ENCODE assay signal across 1 cellular context in the genomic region with DNA sequence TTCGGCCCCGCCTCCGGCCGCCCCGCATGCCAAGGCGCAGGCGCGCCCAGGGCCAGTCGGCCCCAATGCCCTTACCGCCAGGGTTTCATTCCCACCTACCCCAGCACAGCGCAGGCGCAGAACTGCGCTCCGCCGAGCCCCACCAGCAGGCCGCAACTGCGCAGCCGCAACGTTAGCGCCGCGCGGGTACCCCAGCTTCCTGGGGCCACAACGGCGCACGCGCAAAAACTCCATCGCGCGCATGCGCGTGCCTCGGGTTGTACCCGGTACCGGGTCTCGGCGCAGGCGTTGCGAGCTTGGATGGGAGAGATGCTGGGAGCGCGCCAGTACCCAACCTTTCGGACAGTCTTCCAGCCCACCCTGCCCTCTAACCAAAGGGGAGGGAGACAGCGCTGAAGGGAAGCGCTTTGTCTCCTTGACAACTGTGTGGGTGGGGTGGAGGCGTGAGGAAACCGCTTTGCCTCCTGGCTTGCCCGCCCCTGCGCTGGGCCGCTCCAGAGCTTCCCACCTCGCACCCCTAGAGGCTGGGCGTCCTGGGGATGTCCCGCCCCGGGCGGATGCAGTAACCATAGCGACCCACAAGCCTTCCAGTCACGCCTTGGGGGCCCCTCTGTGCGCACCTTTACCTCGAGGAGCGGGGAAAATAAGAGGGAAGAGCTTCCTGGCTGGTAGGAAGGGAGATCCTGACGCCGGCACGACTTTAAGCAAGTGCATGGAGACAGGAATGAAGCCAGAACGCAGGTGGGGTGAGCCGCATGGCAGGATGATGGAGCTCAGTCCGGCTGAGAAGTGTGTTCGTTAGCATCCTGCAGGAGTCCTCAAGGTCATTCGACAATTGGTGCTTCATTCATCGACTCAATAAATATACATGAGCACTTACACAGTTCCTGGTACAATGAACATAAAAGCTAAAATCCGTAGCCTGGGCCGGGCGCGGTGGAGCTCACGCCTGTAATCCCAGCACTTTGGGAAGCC.
TF ChIP-seq lines count a peak whose summit lies in the region.

No MANE protein-coding gene starts in this region.

TF ChIP-seq in HepG2, 621 proteins besides CTCF, POLR2A, EP300 and RAD21 (continued from another document and continues in another):
- no peak for TF ChIP-seq ZNF138 (CRISPR knock-in tag; IDR thresholded peaks at IDR 0.05; ENCODE audit: low read depth)
- TF ChIP-seq ZNF350 (CRISPR knock-in tag; IDR thresholded peaks at IDR 0.05; ENCODE audit: borderline replicate concordance, low read depth), result peak; percentile 57
- TF ChIP-seq, protein P1, sequence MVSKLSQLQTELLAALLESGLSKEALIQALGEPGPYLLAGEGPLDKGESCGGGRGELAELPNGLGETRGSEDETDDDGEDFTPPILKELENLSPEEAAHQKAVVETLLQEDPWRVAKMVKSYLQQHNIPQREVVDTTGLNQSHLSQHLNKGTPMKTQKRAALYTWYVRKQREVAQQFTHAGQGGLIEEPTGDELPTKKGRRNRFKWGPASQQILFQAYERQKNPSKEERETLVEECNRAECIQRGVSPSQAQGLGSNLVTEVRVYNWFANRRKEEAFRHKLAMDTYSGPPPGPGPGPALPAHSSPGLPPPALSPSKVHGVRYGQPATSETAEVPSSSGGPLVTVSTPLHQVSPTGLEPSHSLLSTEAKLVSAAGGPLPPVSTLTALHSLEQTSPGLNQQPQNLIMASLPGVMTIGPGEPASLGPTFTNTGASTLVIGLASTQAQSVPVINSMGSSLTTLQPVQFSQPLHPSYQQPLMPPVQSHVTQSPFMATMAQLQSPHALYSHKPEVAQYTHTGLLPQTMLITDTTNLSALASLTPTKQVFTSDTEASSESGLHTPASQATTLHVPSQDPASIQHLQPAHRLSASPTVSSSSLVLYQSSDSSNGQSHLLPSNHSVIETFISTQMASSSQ (IDR thresholded peaks at IDR 0.05; ENCODE audit: low read depth), result no peak
- TF ChIP-seq, protein P1 (CRISPR knock-in tag; IDR thresholded peaks at IDR 0.05; ENCODE audit: borderline replicate concordance), result no peak
- TF ChIP-seq, protein P2, sequence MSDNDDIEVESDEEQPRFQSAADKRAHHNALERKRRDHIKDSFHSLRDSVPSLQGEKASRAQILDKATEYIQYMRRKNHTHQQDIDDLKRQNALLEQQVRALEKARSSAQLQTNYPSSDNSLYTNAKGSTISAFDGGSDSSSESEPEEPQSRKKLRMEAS (IDR thresholded peaks at IDR 0.05), result peak; percentile 55; the same call in 1 of the 2 replicates
- no peak for TF ChIP-seq ZNF253 (CRISPR knock-in tag; IDR thresholded peaks at IDR 0.05; ENCODE audit: borderline replicate concordance)
- TF ChIP-seq ZFP90 (CRISPR knock-in tag; IDR thresholded peaks at IDR 0.05; ENCODE audit: borderline replicate concordance), result no peak
- 0 out of 2 replicates have a peak, but pooled peaks have one; percentile 45 for TF ChIP-seq ZNF274 (CRISPR knock-in tag; IDR thresholded peaks at IDR 0.05)
- peak; percentile 77 for TF ChIP-seq ZNF501 (CRISPR knock-in tag; IDR thresholded peaks at IDR 0.05)
- TF ChIP-seq, protein P3, sequence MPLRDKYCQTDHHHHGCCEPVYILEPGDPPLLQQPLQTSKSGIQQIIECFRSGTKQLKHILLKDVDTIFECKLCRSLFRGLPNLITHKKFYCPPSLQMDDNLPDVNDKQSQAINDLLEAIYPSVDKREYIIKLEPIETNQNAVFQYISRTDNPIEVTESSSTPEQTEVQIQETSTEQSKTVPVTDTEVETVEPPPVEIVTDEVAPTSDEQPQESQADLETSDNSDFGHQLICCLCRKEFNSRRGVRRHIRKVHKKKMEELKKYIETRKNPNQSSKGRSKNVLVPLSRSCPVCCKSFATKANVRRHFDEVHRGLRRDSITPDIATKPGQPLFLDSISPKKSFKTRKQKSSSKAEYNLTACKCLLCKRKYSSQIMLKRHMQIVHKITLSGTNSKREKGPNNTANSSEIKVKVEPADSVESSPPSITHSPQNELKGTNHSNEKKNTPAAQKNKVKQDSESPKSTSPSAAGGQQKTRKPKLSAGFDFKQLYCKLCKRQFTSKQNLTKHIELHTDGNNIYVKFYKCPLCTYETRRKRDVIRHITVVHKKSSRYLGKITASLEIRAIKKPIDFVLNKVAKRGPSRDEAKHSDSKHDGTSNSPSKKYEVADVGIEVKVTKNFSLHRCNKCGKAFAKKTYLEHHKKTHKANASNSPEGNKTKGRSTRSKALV (CRISPR knock-in tag; IDR thresholded peaks at IDR 0.05), result peak; percentile 45; the same call in 1 of the 2 replicates
- 0 out of 2 replicates have a peak, but pooled peaks have one; percentile 43 for TF ChIP-seq NFATC3 (CRISPR knock-in tag; IDR thresholded peaks at IDR 0.05)
- TF ChIP-seq PAF1 (CRISPR knock-in tag; IDR thresholded peaks at IDR 0.05), result no peak
- peak; percentile 64; the same call in 1 of the 2 replicates for TF ChIP-seq KAT8 (CRISPR knock-in tag; IDR thresholded peaks at IDR 0.05)
- TF ChIP-seq SOX13 (IDR thresholded peaks at IDR 0.05), result no peak
- TF ChIP-seq SOX13 (CRISPR knock-in tag; conservative IDR thresholded peaks at IDR 0.05 in 1 of 2, IDR thresholded peaks at IDR 0.05 in 1 of 2), result peak in 1 of 2 experiments; percentile 16; a peak in 1 of 4 replicates
- TF ChIP-seq, protein P4, sequence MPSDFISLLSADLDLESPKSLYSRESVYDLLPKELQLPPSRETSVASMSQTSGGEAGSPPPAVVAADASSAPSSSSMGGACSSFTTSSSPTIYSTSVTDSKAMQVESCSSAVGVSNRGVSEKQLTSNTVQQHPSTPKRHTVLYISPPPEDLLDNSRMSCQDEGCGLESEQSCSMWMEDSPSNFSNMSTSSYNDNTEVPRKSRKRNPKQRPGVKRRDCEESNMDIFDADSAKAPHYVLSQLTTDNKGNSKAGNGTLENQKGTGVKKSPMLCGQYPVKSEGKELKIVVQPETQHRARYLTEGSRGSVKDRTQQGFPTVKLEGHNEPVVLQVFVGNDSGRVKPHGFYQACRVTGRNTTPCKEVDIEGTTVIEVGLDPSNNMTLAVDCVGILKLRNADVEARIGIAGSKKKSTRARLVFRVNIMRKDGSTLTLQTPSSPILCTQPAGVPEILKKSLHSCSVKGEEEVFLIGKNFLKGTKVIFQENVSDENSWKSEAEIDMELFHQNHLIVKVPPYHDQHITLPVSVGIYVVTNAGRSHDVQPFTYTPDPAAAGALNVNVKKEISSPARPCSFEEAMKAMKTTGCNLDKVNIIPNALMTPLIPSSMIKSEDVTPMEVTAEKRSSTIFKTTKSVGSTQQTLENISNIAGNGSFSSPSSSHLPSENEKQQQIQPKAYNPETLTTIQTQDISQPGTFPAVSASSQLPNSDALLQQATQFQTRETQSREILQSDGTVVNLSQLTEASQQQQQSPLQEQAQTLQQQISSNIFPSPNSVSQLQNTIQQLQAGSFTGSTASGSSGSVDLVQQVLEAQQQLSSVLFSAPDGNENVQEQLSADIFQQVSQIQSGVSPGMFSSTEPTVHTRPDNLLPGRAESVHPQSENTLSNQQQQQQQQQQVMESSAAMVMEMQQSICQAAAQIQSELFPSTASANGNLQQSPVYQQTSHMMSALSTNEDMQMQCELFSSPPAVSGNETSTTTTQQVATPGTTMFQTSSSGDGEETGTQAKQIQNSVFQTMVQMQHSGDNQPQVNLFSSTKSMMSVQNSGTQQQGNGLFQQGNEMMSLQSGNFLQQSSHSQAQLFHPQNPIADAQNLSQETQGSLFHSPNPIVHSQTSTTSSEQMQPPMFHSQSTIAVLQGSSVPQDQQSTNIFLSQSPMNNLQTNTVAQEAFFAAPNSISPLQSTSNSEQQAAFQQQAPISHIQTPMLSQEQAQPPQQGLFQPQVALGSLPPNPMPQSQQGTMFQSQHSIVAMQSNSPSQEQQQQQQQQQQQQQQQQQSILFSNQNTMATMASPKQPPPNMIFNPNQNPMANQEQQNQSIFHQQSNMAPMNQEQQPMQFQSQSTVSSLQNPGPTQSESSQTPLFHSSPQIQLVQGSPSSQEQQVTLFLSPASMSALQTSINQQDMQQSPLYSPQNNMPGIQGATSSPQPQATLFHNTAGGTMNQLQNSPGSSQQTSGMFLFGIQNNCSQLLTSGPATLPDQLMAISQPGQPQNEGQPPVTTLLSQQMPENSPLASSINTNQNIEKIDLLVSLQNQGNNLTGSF (CRISPR knock-in tag; IDR thresholded peaks at IDR 0.05), result no peak
- no peak for TF ChIP-seq ZNF792 (CRISPR knock-in tag; IDR thresholded peaks at IDR 0.05)
- TF ChIP-seq KLF9 (CRISPR knock-in tag; IDR thresholded peaks at IDR 0.05; ENCODE audit: low read depth), result no peak
- TF ChIP-seq ZNF850 (CRISPR knock-in tag; conservative IDR thresholded peaks at IDR 0.05), result no peak
- TF ChIP-seq, protein P5, sequence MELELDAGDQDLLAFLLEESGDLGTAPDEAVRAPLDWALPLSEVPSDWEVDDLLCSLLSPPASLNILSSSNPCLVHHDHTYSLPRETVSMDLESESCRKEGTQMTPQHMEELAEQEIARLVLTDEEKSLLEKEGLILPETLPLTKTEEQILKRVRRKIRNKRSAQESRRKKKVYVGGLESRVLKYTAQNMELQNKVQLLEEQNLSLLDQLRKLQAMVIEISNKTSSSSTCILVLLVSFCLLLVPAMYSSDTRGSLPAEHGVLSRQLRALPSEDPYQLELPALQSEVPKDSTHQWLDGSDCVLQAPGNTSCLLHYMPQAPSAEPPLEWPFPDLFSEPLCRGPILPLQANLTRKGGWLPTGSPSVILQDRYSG (CRISPR knock-in tag; IDR thresholded peaks at IDR 0.05), result no peak
- no peak for TF ChIP-seq ZBTB38 (CRISPR knock-in tag; IDR thresholded peaks at IDR 0.05)
- no peak for TF ChIP-seq ZNF431 (CRISPR knock-in tag; IDR thresholded peaks at IDR 0.05; ENCODE audit: borderline replicate concordance, low read depth)
- no peak for TF ChIP-seq FOXJ3 (CRISPR knock-in tag; IDR thresholded peaks at IDR 0.05; ENCODE audit: borderline replicate concordance)
- no peak for TF ChIP-seq ZMYM2 (CRISPR knock-in tag; IDR thresholded peaks at IDR 0.05)
- no peak for TF ChIP-seq ZNF101 (CRISPR knock-in tag; IDR thresholded peaks at IDR 0.05; ENCODE audit: borderline replicate concordance, low read depth)
- TF ChIP-seq, protein P6, sequence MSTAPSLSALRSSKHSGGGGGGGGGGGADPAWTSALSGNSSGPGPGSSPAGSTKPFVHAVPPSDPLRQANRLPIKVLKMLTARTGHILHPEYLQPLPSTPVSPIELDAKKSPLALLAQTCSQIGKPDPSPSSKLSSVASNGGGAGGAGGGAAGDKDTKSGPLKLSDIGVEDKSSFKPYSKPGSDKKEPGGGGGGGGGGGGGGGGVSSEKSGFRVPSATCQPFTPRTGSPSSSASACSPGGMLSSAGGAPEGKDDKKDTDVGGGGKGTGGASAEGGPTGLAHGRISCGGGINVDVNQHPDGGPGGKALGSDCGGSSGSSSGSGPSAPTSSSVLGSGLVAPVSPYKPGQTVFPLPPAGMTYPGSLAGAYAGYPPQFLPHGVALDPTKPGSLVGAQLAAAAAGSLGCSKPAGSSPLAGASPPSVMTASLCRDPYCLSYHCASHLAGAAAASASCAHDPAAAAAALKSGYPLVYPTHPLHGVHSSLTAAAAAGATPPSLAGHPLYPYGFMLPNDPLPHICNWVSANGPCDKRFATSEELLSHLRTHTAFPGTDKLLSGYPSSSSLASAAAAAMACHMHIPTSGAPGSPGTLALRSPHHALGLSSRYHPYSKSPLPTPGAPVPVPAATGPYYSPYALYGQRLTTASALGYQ (CRISPR knock-in tag; IDR thresholded peaks at IDR 0.05), result no peak
- peak; percentile 74; the same call in 1 of the 2 replicates for TF ChIP-seq ZNF839 (CRISPR knock-in tag; IDR thresholded peaks at IDR 0.05; ENCODE audit: borderline replicate concordance)
- peak; percentile 35; the same call in 1 of the 2 replicates for TF ChIP-seq MYC (CRISPR knock-in tag; IDR thresholded peaks at IDR 0.05; ENCODE audit: borderline replicate concordance)
- 0 out of 2 replicates have a peak, but pooled peaks have one; percentile 46 for TF ChIP-seq TAF1 (CRISPR knock-in tag; IDR thresholded peaks at IDR 0.05)
- TF ChIP-seq, protein P7, sequence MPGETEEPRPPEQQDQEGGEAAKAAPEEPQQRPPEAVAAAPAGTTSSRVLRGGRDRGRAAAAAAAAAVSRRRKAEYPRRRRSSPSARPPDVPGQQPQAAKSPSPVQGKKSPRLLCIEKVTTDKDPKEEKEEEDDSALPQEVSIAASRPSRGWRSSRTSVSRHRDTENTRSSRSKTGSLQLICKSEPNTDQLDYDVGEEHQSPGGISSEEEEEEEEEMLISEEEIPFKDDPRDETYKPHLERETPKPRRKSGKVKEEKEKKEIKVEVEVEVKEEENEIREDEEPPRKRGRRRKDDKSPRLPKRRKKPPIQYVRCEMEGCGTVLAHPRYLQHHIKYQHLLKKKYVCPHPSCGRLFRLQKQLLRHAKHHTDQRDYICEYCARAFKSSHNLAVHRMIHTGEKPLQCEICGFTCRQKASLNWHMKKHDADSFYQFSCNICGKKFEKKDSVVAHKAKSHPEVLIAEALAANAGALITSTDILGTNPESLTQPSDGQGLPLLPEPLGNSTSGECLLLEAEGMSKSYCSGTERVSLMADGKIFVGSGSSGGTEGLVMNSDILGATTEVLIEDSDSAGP (CRISPR knock-in tag; IDR thresholded peaks at IDR 0.05; ENCODE audit: borderline replicate concordance), result peak; percentile 75
- peak; percentile 71; the same call in 1 of the 2 replicates for TF ChIP-seq GLI4 (CRISPR knock-in tag; IDR thresholded peaks at IDR 0.05; ENCODE audit: borderline replicate concordance)
- TF ChIP-seq, protein P8, sequence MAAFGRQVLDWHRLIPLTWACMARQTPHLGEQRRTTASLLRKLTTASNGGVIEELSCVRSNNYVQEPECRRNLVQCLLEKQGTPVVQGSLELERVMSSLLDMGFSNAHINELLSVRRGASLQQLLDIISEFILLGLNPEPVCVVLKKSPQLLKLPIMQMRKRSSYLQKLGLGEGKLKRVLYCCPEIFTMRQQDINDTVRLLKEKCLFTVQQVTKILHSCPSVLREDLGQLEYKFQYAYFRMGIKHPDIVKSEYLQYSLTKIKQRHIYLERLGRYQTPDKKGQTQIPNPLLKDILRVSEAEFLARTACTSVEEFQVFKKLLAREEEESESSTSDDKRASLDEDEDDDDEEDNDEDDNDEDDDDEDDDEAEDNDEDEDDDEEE (CRISPR knock-in tag; IDR thresholded peaks at IDR 0.05), result 0 out of 2 replicates have a peak, but pooled peaks have one; percentile 73
- 0 out of 2 replicates have a peak, but pooled peaks have one; percentile 20 for TF ChIP-seq HCFC1 (IDR thresholded peaks at IDR 0.05; ENCODE audit: low read depth, low read length)
- TF ChIP-seq, protein P9, sequence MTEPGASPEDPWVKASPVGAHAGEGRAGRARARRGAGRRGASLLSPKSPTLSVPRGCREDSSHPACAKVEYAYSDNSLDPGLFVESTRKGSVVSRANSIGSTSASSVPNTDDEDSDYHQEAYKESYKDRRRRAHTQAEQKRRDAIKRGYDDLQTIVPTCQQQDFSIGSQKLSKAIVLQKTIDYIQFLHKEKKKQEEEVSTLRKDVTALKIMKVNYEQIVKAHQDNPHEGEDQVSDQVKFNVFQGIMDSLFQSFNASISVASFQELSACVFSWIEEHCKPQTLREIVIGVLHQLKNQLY (CRISPR knock-in tag; IDR thresholded peaks at IDR 0.05), result 0 out of 2 replicates have a peak, but pooled peaks have one; percentile 28
